ENCODE assay signal across 24 cellular contexts in genomic region chr6:5468586-5468985, GRCh38.
A peak's percentile ranks its signal among the peaks of the same experiment; 100 is the strongest.
DNase-seq lines count a peak whose midpoint lies in the region; ATAC-seq, FAIRE-seq and TF ChIP-seq lines count a peak whose summit lies in the region.
"Had no signal": no experiment of that assay in that cellular context is flagged by ENCODE, and none has a peak within 500 bp of the region (broad histone marks: within the 10 kb centered on the region; RNA-seq: fewer than 3 reads in every experiment).

No MANE protein-coding gene starts in this region.

- H3K36me3 Mint-ChIP-seq in immature natural killer cell, result peaks cover 0 to 4% (median 0%) of the 10 kb centered on the region in 3 donors
- H3K36me3 Mint-ChIP-seq in activated CD8-positive, alpha-beta T cell treated with anti-CD3 and anti-CD28 coated beads for 36 hours (ENCODE audit: low read depth), result no peaks in the 10 kb centered on the region

- peaks cover 5% of the 10 kb centered on the region for H3F3A ChIP-seq in SK-N-SH (replicated peaks; ENCODE audit: insufficient read depth)

- H3K9me2 ChIP-seq in SK-N-SH, result no peaks in the 10 kb centered on the region

- POLR2A ChIA-PET in SK-N-SH (lab: Yijun Ruan, JAX), result no interaction called here
- POLR2A ChIA-PET in activated CD8-positive, alpha-beta T cell treated with anti-CD3 and anti-CD28 coated beads for 36 hours (lab: Charles Lee), result no interaction called here

- H3K79me2 ChIP-seq in SK-N-SH (ENCODE audit: insufficient read depth), result no peaks in the 10 kb centered on the region

- H3K9me3 ChIP-seq in SK-N-SH (no peaks in the 10 kb centered on the region), mesenchymal stem cell (ENCODE audit: control insufficient read depth, low read length) (no peaks in the 10 kb centered on the region), pancreas (no peaks in the 10 kb centered on the region)
- H3K9me3 ChIP-seq: HAP-1, MG63 had no signal

- H3K18ac ChIP-seq in mesenchymal stem cell (ENCODE audit: low read depth in 1 of 2, low read length in 2 of 2), result peak overlapping the region in 1 of 2 experiments; percentile 73

- H4K8ac ChIP-seq in mesenchymal stem cell (ENCODE audit: low read length), result no peak overlapping the region

- H3K14ac ChIP-seq in mesenchymal stem cell (ENCODE audit: low read length in 2 of 2), result no peak overlapping the region

- H3K4me2 ChIP-seq in SK-N-SH, result no peak overlapping the region
- no peak overlapping the region for H3K4me2 ChIP-seq in mesenchymal stem cell (ENCODE audit: low read length, poor library complexity, severe bottlenecking)

- no peak overlapping the region for H2BK5ac ChIP-seq in mesenchymal stem cell (ENCODE audit: low read depth, low read length, poor library complexity, severe bottlenecking)

- CTCF ChIA-PET in SK-N-SH (lab: Yijun Ruan, JAX), result interaction anchor here (0.6 to 3.5 kb wide), 3 partner anchors 325 to 589 kb away, joined by 3 to 16 read pairs (median 4); no protein-coding TSS in a partner anchor
- CTCF ChIA-PET in activated CD8-positive, alpha-beta T cell treated with anti-CD3 and anti-CD28 coated beads for 36 hours (lab: Charles Lee), result no interaction called here

- peaks cover 0 to 1% (median 0%) of the 10 kb centered on the region in 3 donors for H3K27me3 Mint-ChIP-seq in immature natural killer cell (ENCODE audit: low read depth in 3 of 3)
- no peaks in the 10 kb centered on the region for H3K27me3 Mint-ChIP-seq in activated CD8-positive, alpha-beta T cell treated with anti-CD3 and anti-CD28 coated beads for 36 hours

- H3K36me3 ChIP-seq in SK-N-SH (replicated peaks in 1 of 2; ENCODE audit: control insufficient read depth in 1 of 2, insufficient read depth in 2 of 2, low read length in 1 of 2), result no peaks in the 10 kb centered on the region
- H3K36me3 ChIP-seq in mesenchymal stem cell (ENCODE audit: control insufficient read depth in 1 of 2, insufficient read depth in 2 of 2, low read depth in 1 of 2, low read length in 2 of 2), result no peaks in the 10 kb centered on the region
- no peaks in the 10 kb centered on the region for H3K36me3 ChIP-seq in pancreas
- H3K36me3 ChIP-seq: HAP-1, MG63 had no signal

- no peak overlapping the region for H2AFZ ChIP-seq in SK-N-SH (ENCODE audit: low read depth)
- H2AFZ ChIP-seq in mesenchymal stem cell (ENCODE audit: low read depth, low read length), result no peak overlapping the region

- peaks cover 4% of the 10 kb centered on the region for H3K79me1 ChIP-seq in mesenchymal stem cell (replicated peaks; ENCODE audit: low read length, poor library complexity, severe bottlenecking)

- no peak overlapping the region for H2AK5ac ChIP-seq in mesenchymal stem cell (ENCODE audit: low read length, severe bottlenecking)

- H3K27me3 ChIP-seq in SK-N-SH (ENCODE audit: insufficient read depth) (no peaks in the 10 kb centered on the region), mesenchymal stem cell (ENCODE audit: control insufficient read depth in 1 of 2, insufficient read depth in 1 of 2, low read length in 2 of 2) (no peaks in the 10 kb centered on the region), pancreas (no peaks in the 10 kb centered on the region)
- H3K27me3 ChIP-seq: MG63 had no signal

- H3K9ac ChIP-seq in SK-N-SH, result no peak overlapping the region
- H3K9ac ChIP-seq in mesenchymal stem cell (ENCODE audit: low read length), result no peak overlapping the region

- H3K27ac ChIP-seq in SK-N-SH (ENCODE audit: low read depth in 2 of 2, low read length in 1 of 2) (peak overlapping the region; percentile 0 to 28; a peak in 3 of 4 replicates), mesenchymal stem cell (ENCODE audit: low read length, poor library complexity, severe bottlenecking) (no peak overlapping the region), pancreas (no peak overlapping the region)
- H3K27ac ChIP-seq: C4-2B, HL-60 had no signal

- H2BK15ac ChIP-seq in mesenchymal stem cell (ENCODE audit: low read depth, poor library complexity, severe bottlenecking), result no peak overlapping the region

- H2BK12ac ChIP-seq in mesenchymal stem cell (ENCODE audit: low read length in 2 of 2), result no peak overlapping the region

- DNase-seq in EL (peak; percentile 38), SK-N-SH (no peak), choroid plexus epithelial cell (ENCODE audit: low read depth) (peak; percentile 38), mesenchymal stem cell (peak; percentile 55), pancreas (no peak), immature natural killer cell (no peak), glomerular visceral epithelial cell (ENCODE audit: extremely low spot score) (no peak)
- DNase-seq in activated CD8-positive, alpha-beta T cell treated with anti-CD3 and anti-CD28 coated beads for 36 hours, result no peak
- DNase-seq: AML-193, DMS79, Kasumi-1, MG63, NCI-H1048, NCI-H146, NCI-H2029 treated with DMSO at 0.1 percent for 48 hours, NCI-H2171 treated with DMSO at 0.1 percent for 48 hours, NCI-H510A, NCI-H748 treated with DMSO at 0.1 percent for 48 hours had no signal

- no peak overlapping the region for H4K91ac ChIP-seq in mesenchymal stem cell (ENCODE audit: low read length)

- no peak for TF ChIP-seq RAD21 in SK-N-SH (IDR thresholded peaks at IDR 0.05; ENCODE audit: low read length)

- no peaks in the 10 kb centered on the region for H3K9me3 Mint-ChIP-seq in immature natural killer cell
- no peaks in the 10 kb centered on the region for H3K9me3 Mint-ChIP-seq in activated CD8-positive, alpha-beta T cell treated with anti-CD3 and anti-CD28 coated beads for 36 hours

- no peaks in the 10 kb centered on the region for H4K20me1 ChIP-seq in SK-N-SH (ENCODE audit: insufficient read depth)

- TF ChIP-seq CTCF in SK-N-SH (IDR thresholded peaks at IDR 0.05) (no peak), choroid plexus epithelial cell (conservative IDR thresholded peaks at IDR 0.05; ENCODE audit: low read depth, low read length) (no peak), pancreas (IDR thresholded peaks at IDR 0.05) (no peak)
- TF ChIP-seq CTCF in activated CD8-positive, alpha-beta T cell treated with anti-CD3 and anti-CD28 coated beads for 36 hours (IDR thresholded peaks at IDR 0.05), result no peak

- no peak overlapping the region for H3K4me3 Mint-ChIP-seq in immature natural killer cell
- H3K4me3 Mint-ChIP-seq in activated CD8-positive, alpha-beta T cell treated with anti-CD3 and anti-CD28 coated beads for 36 hours, result no peak overlapping the region

- H3K27ac Mint-ChIP-seq in immature natural killer cell, result no peak overlapping the region
- no peak overlapping the region for H3K27ac Mint-ChIP-seq in activated CD8-positive, alpha-beta T cell treated with anti-CD3 and anti-CD28 coated beads for 36 hours

- no peak for FAIRE-seq in pancreas (lab: Jason Lieb, UNC)
- FAIRE-seq: G401.6, RCC 7860 had no signal

- H3K4me1 ChIP-seq in SK-N-SH (ENCODE audit: control insufficient read depth in 1 of 2, insufficient read depth in 2 of 2, low read depth in 1 of 2, low read length in 1 of 2), result peaks cover 22 to 41% of the 10 kb centered on the region in 2 experiments; a peak in 3 of 4 replicates
- H3K4me1 ChIP-seq in mesenchymal stem cell (ENCODE audit: control insufficient read depth, insufficient read depth, low read depth, low read length), result peaks cover 17% of the 10 kb centered on the region
- H3K4me1 ChIP-seq in pancreas, result no peaks in the 10 kb centered on the region

- WGBS in SK-N-SH (ENCODE audit: low lambda C conversion rate), result 32% methylated on average over 4 of the region's 4 CpGs
- WGBS in mesenchymal stem cell, result 71% methylated on average over 3 of the region's 4 CpGs
- WGBS in pancreas, 2 donors, result 91 to 93% methylated on average over 4 of the region's 4 CpGs

- no peak overlapping the region for H3K4me3 ChIP-seq in SK-N-SH (ENCODE audit: low read depth in 2 of 2, low read length in 1 of 2)
- H3K4me3 ChIP-seq in choroid plexus epithelial cell (ENCODE audit: low read depth, low read length), result no peak overlapping the region
- no peak overlapping the region for H3K4me3 ChIP-seq in mesenchymal stem cell (ENCODE audit: insufficient read depth in 1 of 2, low read depth in 1 of 2, low read length in 2 of 2)
- H3K4me3 ChIP-seq in pancreas, result no peak overlapping the region
- H3K4me3 ChIP-seq: HAP-1, MG63 had no signal

- peak in 1 of 2 experiments; percentile 83; a peak in 2 of 4 replicates for TF ChIP-seq EP300 in SK-N-SH (IDR thresholded peaks at IDR 0.05; ENCODE audit: borderline replicate concordance in 1 of 2, low read depth in 1 of 2, low read length in 1 of 2)

- peaks cover 3 to 7% of the 10 kb centered on the region in 2 donors for H3K4me1 Mint-ChIP-seq in immature natural killer cell
- H3K4me1 Mint-ChIP-seq in activated CD8-positive, alpha-beta T cell treated with anti-CD3 and anti-CD28 coated beads for 36 hours (ENCODE audit: low read depth), result peaks cover 3% of the 10 kb centered on the region

- no peak for ATAC-seq in pancreas
- no peak for ATAC-seq in activated CD8-positive, alpha-beta T cell treated with anti-CD3 and anti-CD28 coated beads for 36 hours
- ATAC-seq: Right ventricle myocardium inferior had no signal

- no peak overlapping the region for H3K4ac ChIP-seq in mesenchymal stem cell (ENCODE audit: low read depth in 1 of 2, low read length in 2 of 2)

- no peak overlapping the region for H2BK120ac ChIP-seq in mesenchymal stem cell (ENCODE audit: low read depth, low read length)

- peak overlapping the region in 1 of 2 experiments; percentile 71 for H3K23ac ChIP-seq in mesenchymal stem cell (ENCODE audit: low read length in 2 of 2)

- intact Hi-C loops in pancreas (cut with DNase I), result no loop called here
- intact Hi-C loops in activated CD8-positive, alpha-beta T cell treated with anti-CD3 and anti-CD28 coated beads for 36 hours (cut with micrococcal nuclease), result no loop called here

TF ChIP-seq in SK-N-SH, 30 proteins besides CTCF, POLR2A, EP300 and RAD21 (continues in another document):
- TF ChIP-seq MEF2A (IDR thresholded peaks at IDR 0.05; ENCODE audit: borderline replicate concordance, low read depth) (peak; percentile 32; the same call in 1 of the 2 replicates), TCF12 (IDR thresholded peaks at IDR 0.05) (peak; percentile 91), USF1 (IDR thresholded peaks at IDR 0.05; ENCODE audit: borderline replicate concordance, low read depth) (no peak), JUND (IDR thresholded peaks at IDR 0.05) (peak; percentile 55), RXRA (IDR thresholded peaks at IDR 0.05; ENCODE audit: borderline replicate concordance, low read depth) (no peak)

Comparison
In these comparisons a context has a peak if more than half of its experiments do, and no peak if none do; other contexts are left out.
1. DNase-seq: peak in EL (single experiment), choroid plexus epithelial cell (single experiment) and mesenchymal stem cell (single experiment); none in SK-N-SH (single experiment), pancreas (0 of 6), immature natural killer cell (0 of 3), activated CD8-positive, alpha-beta T cell treated with anti-CD3 and anti-CD28 coated beads for 36 hours (single experiment) and glomerular visceral epithelial cell (single experiment).
2. H3K27ac ChIP-seq: peak in SK-N-SH (2 of 2); none in mesenchymal stem cell (single experiment) and pancreas (0 of 4).